22 cellular contexts compared by ENCODE assay signal in the genomic region with DNA sequence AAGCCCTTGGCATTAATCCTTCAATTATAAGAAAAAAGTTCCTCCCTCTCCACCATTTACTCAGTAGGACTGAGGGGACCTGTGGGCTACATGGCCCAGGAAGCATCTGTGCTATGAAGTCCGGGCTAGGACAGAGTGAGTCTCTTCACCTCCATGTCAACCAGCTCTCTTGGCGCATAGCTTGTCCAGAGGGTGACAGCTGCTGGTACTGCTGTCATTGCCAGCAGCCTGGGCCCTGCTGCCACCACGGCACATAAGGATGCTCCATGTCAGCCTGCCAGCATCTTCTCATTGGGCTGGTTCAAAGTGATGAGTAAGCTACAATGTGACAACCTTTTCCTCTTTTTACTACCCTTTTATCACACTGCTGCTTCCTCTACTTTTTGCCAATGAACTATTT.
DNase-seq lines count a peak whose midpoint lies in the region; ATAC-seq, FAIRE-seq and TF ChIP-seq lines count a peak whose summit lies in the region.
"Had no signal": no experiment of that assay in that cellular context is flagged by ENCODE, and none has a peak within 500 bp of the region (broad histone marks: within the 10 kb centered on the region; RNA-seq: fewer than 3 reads in every experiment).

No MANE protein-coding gene starts in this region.

- no peak for TF ChIP-seq CTCF in neural crest cell (conservative IDR thresholded peaks at IDR 0.05)
- TF ChIP-seq CTCF in psoas muscle (IDR thresholded peaks at IDR 0.05), result no peak

- no peak overlapping the region for H3K4me3 ChIP-seq in psoas muscle
- H3K4me3 ChIP-seq: BLaER1, GM12878, GM23248 had no signal

- FAIRE-seq in HTR-8/SVneo (lab: Jason Lieb, UNC), result peak; percentile 51
- FAIRE-seq: D721Med, GM12878, GM19239, H1 had no signal

- DNase-seq in HTR-8/SVneo (ENCODE audit: insufficient read length, low spot score), result no peak
- peak; percentile 2 for DNase-seq in MV-4-11 (lab: John Stamatoyannopoulos, UW)
- no peak for DNase-seq in neural crest cell (ENCODE audit: low read depth, low spot score)
- no peak for DNase-seq in psoas muscle
- DNase-seq in Ammon's horn (ENCODE audit: low spot score), result no peak
- DNase-seq: CD4-positive, CD25-positive, alpha-beta regulatory T cell; CD8-positive, alpha-beta memory T cell; DMS 273 treated with DMSO at 0.1 percent for 48 hours; DMS79; EL; GDM1; GM23248; H7; HCEC 1CT had no signal

- no peaks in the 10 kb centered on the region for H3K27me3 Mint-ChIP-seq in neural crest cell (ENCODE audit: low read depth)
- H3K27me3 Mint-ChIP-seq: CD4-positive, CD25-positive, alpha-beta regulatory T cell had no signal

- intact Hi-C loops in psoas muscle (cut with DNase I), result no loop called here

- H3K27me3 ChIP-seq in psoas muscle (ENCODE audit: insufficient read depth in 3 of 3, low read length in 2 of 3), result no peaks in the 10 kb centered on the region
- H3K27me3 ChIP-seq: BLaER1 had no signal

- H3K9me3 Mint-ChIP-seq in neural crest cell, result no peaks in the 10 kb centered on the region

- no peak overlapping the region for H3K27ac ChIP-seq in psoas muscle
- H3K27ac ChIP-seq: BLaER1, C4-2B, GM23248 had no signal

- peaks cover 7% of the 10 kb centered on the region for H3K4me1 Mint-ChIP-seq in neural crest cell
- H3K4me1 Mint-ChIP-seq: B cell; CD4-positive, CD25-positive, alpha-beta regulatory T cell; CD8-positive, alpha-beta memory T cell had no signal

- peak overlapping the region; percentile 45 for H3K27ac Mint-ChIP-seq in neural crest cell (ENCODE audit: unreplicated experiment)
- H3K27ac Mint-ChIP-seq: B cell; CD8-positive, alpha-beta memory T cell had no signal

- WGBS in psoas muscle, 3 donors, result 29 to 52% (median 34%) methylated on average over 3 of the region's 3 CpGs

- no peaks in the 10 kb centered on the region for H3K36me3 Mint-ChIP-seq in neural crest cell (ENCODE audit: low read depth)
- H3K36me3 Mint-ChIP-seq: CD4-positive, CD25-positive, alpha-beta regulatory T cell; CD8-positive, alpha-beta memory T cell had no signal

- ATAC-seq in psoas muscle, result peak; percentile 56 to 73 (median 66)
- no peak for ATAC-seq in HG03354 (IDR thresholded peaks at IDR 0.05; ENCODE audit: poor library complexity, severe bottlenecking, unreplicated experiment)
- ATAC-seq: GM12878 had no signal

- no peak overlapping the region for H3K4me3 Mint-ChIP-seq in neural crest cell
- H3K4me3 Mint-ChIP-seq: B cell; CD4-positive, CD25-positive, alpha-beta regulatory T cell; CD8-positive, alpha-beta memory T cell had no signal

- H3K4me1 ChIP-seq in psoas muscle, result no peaks in the 10 kb centered on the region

- H3K9me3 ChIP-seq in psoas muscle, result no peaks in the 10 kb centered on the region
- H3K9me3 ChIP-seq: BLaER1 had no signal

- H3K36me3 ChIP-seq in psoas muscle (ENCODE audit: insufficient read depth in 1 of 2, low read depth in 1 of 2), result no peaks in the 10 kb centered on the region
- H3K36me3 ChIP-seq: BLaER1 had no signal
